In the genomic region with DNA sequence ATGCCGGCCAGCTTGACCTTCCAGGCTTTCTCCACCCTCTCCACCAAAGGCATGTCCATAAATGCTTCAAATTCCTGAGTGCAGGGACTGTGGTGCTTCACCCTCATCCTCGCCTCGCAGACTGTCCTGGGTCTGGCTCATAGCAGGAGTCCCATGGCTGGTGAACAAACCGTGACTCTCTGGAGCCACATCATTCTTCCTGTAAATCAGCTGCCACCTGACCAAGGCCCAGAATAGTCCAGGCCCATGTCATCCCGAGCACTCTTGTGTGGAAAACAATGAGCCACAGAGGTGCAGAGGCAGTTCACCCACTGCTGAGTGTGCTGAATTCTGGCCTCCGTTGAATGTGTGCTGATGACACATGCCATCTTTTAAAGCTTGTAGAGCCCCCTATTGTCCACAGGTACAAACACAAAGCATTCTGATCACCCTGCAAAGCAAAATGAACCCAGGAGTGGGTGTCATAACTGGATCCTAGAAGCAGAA, we compare ENCODE assay signal across 9 cellular contexts.
DNase-seq lines count a peak whose midpoint lies in the region; ATAC-seq and TF ChIP-seq lines count a peak whose summit lies in the region.
"Had no signal": no experiment of that assay in that cellular context is flagged by ENCODE, and none has a peak within 500 bp of the region (broad histone marks: within the 10 kb centered on the region; RNA-seq: fewer than 3 reads in every experiment).

No MANE protein-coding gene starts in this region.

- DNase-seq in stimulated activated CD4-positive, alpha-beta T cell treated with anti-CD3 and anti-CD28 coated beads, Interleukin-15, amount 100 ng/mL, for 24 hours: peak; percentile 11
- no peak for DNase-seq in stimulated activated CD4-positive, alpha-beta T cell treated with anti-CD3 and anti-CD28 coated beads, Interleukin-4, amount 100 ng/mL, for 1 hour
- DNase-seq in T-helper 17 cell (no peak), right atrium auricular region (ENCODE audit: low spot score) (no peak), vagina (ENCODE audit: extremely low spot score in 2 of 2) (no peak), GOT3 (lab: John Stamatoyannopoulos, UW) (no peak), NCI-H2029 (lab: John Stamatoyannopoulos, UW) (no peak)
- DNase-seq: OCI-M1 had no signal

- no peaks in the 10 kb centered on the region for H3K27me3 ChIP-seq in right atrium auricular region
- H3K27me3 ChIP-seq in vagina: no peaks in the 10 kb centered on the region

- intact Hi-C loops in vagina (cut with DNase I): no loop called here

- H3K36me3 ChIP-seq in right atrium auricular region (no peaks in the 10 kb centered on the region), vagina (no peaks in the 10 kb centered on the region)

- peaks cover 6% of the 10 kb centered on the region for H3K27me3 Mint-ChIP-seq in T-helper 17 cell

- peaks cover 3% of the 10 kb centered on the region for H3K36me3 Mint-ChIP-seq in T-helper 17 cell (ENCODE audit: low read depth)

- peak overlapping the region; percentile 44 for H3K27ac Mint-ChIP-seq in T-helper 17 cell

- H3K27ac ChIP-seq in right atrium auricular region (peak overlapping the region; percentile 50 to 55), vagina (peak overlapping the region; percentile 50)

- no peaks in the 10 kb centered on the region for H3K9me3 ChIP-seq in T-helper 17 cell (ENCODE audit: control insufficient read depth, low read length, poor library complexity, severe bottlenecking)
- H3K9me3 ChIP-seq in right atrium auricular region: no peaks in the 10 kb centered on the region
- H3K9me3 ChIP-seq in vagina: no peaks in the 10 kb centered on the region

- peaks cover 0 to 10% of the 10 kb centered on the region in 2 donors for H3K4me1 ChIP-seq in right atrium auricular region
- H3K4me1 ChIP-seq in vagina: peaks cover 10% of the 10 kb centered on the region

- H3K4me3 ChIP-seq in right atrium auricular region (no peak overlapping the region), vagina (no peak overlapping the region)

- no peak for TF ChIP-seq POLR2A in vagina (IDR thresholded peaks at IDR 0.05)

- H3K4me1 Mint-ChIP-seq in T-helper 17 cell: peaks cover 37% of the 10 kb centered on the region

- no peak overlapping the region for H3K4me3 Mint-ChIP-seq in T-helper 17 cell

- TF ChIP-seq CTCF in right atrium auricular region (IDR thresholded peaks at IDR 0.05) (peak in 1 of 2 donors; percentile 19), vagina (IDR thresholded peaks at IDR 0.05) (no peak)

- ATAC-seq in T-helper 17 cell (no peak), HG02798 (IDR thresholded peaks at IDR 0.05; ENCODE audit: poor library complexity, unreplicated experiment) (no peak)
